Comparison of ENCODE assay signal across 13 cellular contexts in the genomic region with DNA sequence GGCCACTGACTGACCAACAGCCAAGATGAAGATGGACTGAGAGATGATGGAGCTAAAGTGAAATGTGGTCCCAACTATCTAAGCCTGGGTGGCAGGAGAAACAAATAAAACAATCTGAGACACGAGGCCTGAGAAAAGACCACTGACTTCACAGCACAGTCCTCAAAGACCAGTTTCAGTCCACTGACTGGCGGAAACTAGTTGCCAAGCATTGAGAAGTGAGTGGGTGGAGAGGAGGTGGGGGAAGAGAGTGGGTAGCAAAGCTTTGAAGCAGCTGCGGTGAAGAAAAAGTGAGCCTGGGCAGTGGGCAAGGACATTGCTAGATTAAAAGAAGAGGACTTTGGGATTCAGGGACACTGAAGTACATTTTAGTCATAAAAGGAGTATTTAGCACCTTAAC. TPM values are rescaled to one million over a fixed set of nuclear protein-coding genes. Genes with fewer than 3 reads are reported as not detected.
A peak's percentile ranks its signal among the peaks of the same experiment; 100 is the strongest.
DNase-seq lines count a peak whose midpoint lies in the region; ATAC-seq lines count a peak whose summit lies in the region.
"Had no signal": no experiment of that assay in that cellular context is flagged by ENCODE, and none has a peak within 500 bp of the region (broad histone marks: within the 10 kb centered on the region; RNA-seq: fewer than 3 reads in every experiment).

No MANE protein-coding gene starts in this region.

- H3K36me3 Mint-ChIP-seq in CD8-positive, alpha-beta memory T cell, result peaks cover 0 to 11% (median 0%) of the 10 kb centered on the region in 3 donors
- H3K36me3 Mint-ChIP-seq: neural progenitor cell had no signal

- CTCF ChIA-PET in CD8-positive, alpha-beta memory T cell (lab: Charles Lee), result no interaction called here

- H3K27me3 Mint-ChIP-seq in CD8-positive, alpha-beta memory T cell, result peaks cover 0 to 3% of the 10 kb centered on the region in 2 donors

- peaks cover 31 to 42% (median 33%) of the 10 kb centered on the region in 3 donors for H3K4me1 Mint-ChIP-seq in CD8-positive, alpha-beta memory T cell
- H3K4me1 Mint-ChIP-seq: neural progenitor cell had no signal

- ATAC-seq in GM19043 (IDR thresholded peaks at IDR 0.05; ENCODE audit: low read depth, unreplicated experiment) (peak; percentile 33), HG02623 (IDR thresholded peaks at IDR 0.05; ENCODE audit: unreplicated experiment) (peak; percentile 40), HG03460 (IDR thresholded peaks at IDR 0.05; ENCODE audit: unreplicated experiment) (peak; percentile 33), Right ventricle myocardium superior (ENCODE audit: poor library complexity) (no peak)
- ATAC-seq: activated T-cell treated with anti-CD3 and anti-CD28 coated beads, Interleukin-2, amount 50 U/mL, for 72 hours had no signal

- no peak overlapping the region for H3K4me3 ChIP-seq in CD8-positive, alpha-beta memory T cell (ENCODE audit: low read length)
- H3K4me3 ChIP-seq: neural progenitor cell had no signal

- H3K27ac Mint-ChIP-seq in CD8-positive, alpha-beta memory T cell, result peak overlapping the region in 1 of 8 donors; percentile 13
- H3K27ac Mint-ChIP-seq: activated T-cell treated with anti-CD3 and anti-CD28 coated beads, Interleukin-2, amount 50 U/mL, for 72 hours; neural progenitor cell had no signal

- H3K36me3 ChIP-seq in CD8-positive, alpha-beta memory T cell (ENCODE audit: insufficient read depth, low read length), result no peaks in the 10 kb centered on the region
- H3K36me3 ChIP-seq: neural progenitor cell had no signal

- DNase-seq in CD8-positive, alpha-beta memory T cell, result no peak
- no peak for DNase-seq in Right ventricle myocardium superior
- no peak for DNase-seq in HT-29 (ENCODE audit: low spot score)
- no peak for DNase-seq in cardiac septum (ENCODE audit: low spot score)
- DNase-seq in NCI-H187 treated with DMSO at 0.1 percent for 48 hours (lab: John Stamatoyannopoulos, UW), result no peak
- DNase-seq: activated T-cell treated with anti-CD3 and anti-CD28 coated beads, Interleukin-2, amount 50 U/mL, for 72 hours; DND-41 had no signal

- POLR2A ChIA-PET in CD8-positive, alpha-beta memory T cell (lab: Charles Lee), result no interaction called here

- no peaks in the 10 kb centered on the region for H3K27me3 ChIP-seq in CD8-positive, alpha-beta memory T cell (ENCODE audit: insufficient read depth, low read length, poor library complexity, severe bottlenecking)
- H3K27me3 ChIP-seq: neural progenitor cell had no signal

- no peak overlapping the region for H3K27ac ChIP-seq in CD8-positive, alpha-beta memory T cell (ENCODE audit: low read depth, low read length)
- H3K27ac ChIP-seq: neural progenitor cell had no signal

- H3K9me3 Mint-ChIP-seq in CD8-positive, alpha-beta memory T cell, result no peaks in the 10 kb centered on the region
- H3K9me3 Mint-ChIP-seq: activated T-cell treated with anti-CD3 and anti-CD28 coated beads, Interleukin-2, amount 50 U/mL, for 72 hours; neural progenitor cell had no signal

- peaks cover 4% of the 10 kb centered on the region for H3K4me1 ChIP-seq in CD8-positive, alpha-beta memory T cell (ENCODE audit: insufficient read depth, low read length)
- H3K4me1 ChIP-seq: neural progenitor cell had no signal

- intact Hi-C loops in Right ventricle myocardium superior (cut with DNase I), result no loop called here
- intact Hi-C loops in cardiac septum (cut with DNase I), result no loop called here

- H3K9me3 ChIP-seq in CD8-positive, alpha-beta memory T cell (ENCODE audit: low read length), result no peaks in the 10 kb centered on the region

- H3K4me3 Mint-ChIP-seq in CD8-positive, alpha-beta memory T cell, result peak overlapping the region in 5 of 7 donors; percentile 3 to 86 (median 15)
- H3K4me3 Mint-ChIP-seq: activated T-cell treated with anti-CD3 and anti-CD28 coated beads, Interleukin-2, amount 50 U/mL, for 72 hours; neural progenitor cell had no signal

RNA-seq across cellular contexts. Expression of a gene that starts 1.9 kb away (rescaled TPM):
- total RNA-seq in CD8-positive, alpha-beta memory T cell, result 1 to 10 TPM in 1 of 2 experiments, under 1 TPM in 1; 0.70 to 1.2 TPM
- 11.1 TPM for polyA plus RNA-seq in CD8-positive, alpha-beta memory T cell
- not detected for total RNA-seq in Right ventricle myocardium superior
- total RNA-seq in HT-29 (2014; rRNA removed; shearing (Covaris generic)), result not detected in 2 replicates
- total RNA-seq in cardiac septum, result not detected
- total RNA-seq: fibroblast of lung had no signal
- polyA plus RNA-seq: fibroblast of lung had no signal

RNA-seq across cellular contexts. Expression of a gene that starts 28.2 kb away (rescaled TPM):
- not detected for total RNA-seq in CD8-positive, alpha-beta memory T cell
- not detected for polyA plus RNA-seq in CD8-positive, alpha-beta memory T cell
- total RNA-seq in Right ventricle myocardium superior (not detected), cardiac septum (not detected)
- not detected in 2 replicates for total RNA-seq in HT-29 (2014; rRNA removed; shearing (Covaris generic))
- total RNA-seq: activated T-cell treated with anti-CD3 and anti-CD28 coated beads, Interleukin-2, amount 50 U/mL, for 72 hours; fibroblast of lung; T-helper 2 cell treated with Interferon-gamma antibody and Interleukin-4, amounts not matched to agents 100 ng/mL and 5 ng/mL, for 36 hours had no signal
- polyA plus RNA-seq: fibroblast of lung had no signal

RNA-seq across cellular contexts. Expression of a gene that starts 35.0 kb away (rescaled TPM):
- total RNA-seq in CD8-positive, alpha-beta memory T cell, result not detected
- not detected for polyA plus RNA-seq in CD8-positive, alpha-beta memory T cell
- total RNA-seq in Right ventricle myocardium superior, result not detected
- not detected in 2 replicates for total RNA-seq in HT-29 (2014; rRNA removed; shearing (Covaris generic))
- total RNA-seq in cardiac septum, result not detected
- total RNA-seq: activated T-cell treated with anti-CD3 and anti-CD28 coated beads, Interleukin-2, amount 50 U/mL, for 72 hours; fibroblast of lung; T-helper 2 cell treated with Interferon-gamma antibody and Interleukin-4, amounts not matched to agents 100 ng/mL and 5 ng/mL, for 36 hours had no signal
- polyA plus RNA-seq: fibroblast of lung had no signal

RNA-seq across cellular contexts. Expression of a gene that starts 57.6 kb away (rescaled TPM):
- not detected for total RNA-seq in CD8-positive, alpha-beta memory T cell
- polyA plus RNA-seq in CD8-positive, alpha-beta memory T cell, result not detected
- total RNA-seq in Right ventricle myocardium superior (not detected), cardiac septum (not detected)
- total RNA-seq in HT-29 (2014; rRNA removed; shearing (Covaris generic)), result not detected in 2 replicates
- total RNA-seq: activated T-cell treated with anti-CD3 and anti-CD28 coated beads, Interleukin-2, amount 50 U/mL, for 72 hours; fibroblast of lung; T-helper 2 cell treated with Interferon-gamma antibody and Interleukin-4, amounts not matched to agents 100 ng/mL and 5 ng/mL, for 36 hours had no signal
- polyA plus RNA-seq: fibroblast of lung had no signal
